Comparison of ENCODE assay signal across 10 cellular contexts in genomic region chr13:25171517-25172302, GRCh38. TPM values are rescaled to one million over a fixed set of nuclear protein-coding genes. Genes with fewer than 3 reads are reported as not detected.
A peak's percentile ranks its signal among the peaks of the same experiment; 100 is the strongest.
DNase-seq lines count a peak whose midpoint lies in the region; ATAC-seq, FAIRE-seq and TF ChIP-seq lines count a peak whose summit lies in the region.
"Had no signal": no experiment of that assay in that cellular context is flagged by ENCODE, and none has a peak within 500 bp of the region (broad histone marks: within the 10 kb centered on the region; RNA-seq: fewer than 3 reads in every experiment).

Gene AMER2 (minus strand): TSS chr13:25172288. CDS start chr13:25171619, 669 bp downstream.

- H3K4me1 ChIP-seq in GM12878 (ENCODE audit: control insufficient read depth, insufficient read depth, low read length), result no peaks in the 10 kb centered on the region
- H3K4me1 ChIP-seq in stomach smooth muscle (ENCODE audit: control insufficient read depth, insufficient read depth, low read length), result peaks cover 9% of the 10 kb centered on the region
- no peaks in the 10 kb centered on the region for H3K4me1 ChIP-seq in Karpas-422 (ENCODE audit: low read length)

- no peak for TF ChIP-seq CTCF in GM12878 (IDR thresholded peaks at IDR 0.05 in 2 of 3, conservative IDR thresholded peaks at IDR 0.05 in 1 of 3; ENCODE audit: control insufficient read depth in 2 of 3, extremely low read depth in 1 of 3, insufficient read depth in 1 of 3, low read depth in 3 of 3, low read length in 3 of 3)

- H3K27me3 ChIP-seq in GM12878 (replicated peaks in 1 of 2; ENCODE audit: control insufficient read depth in 2 of 2, insufficient read depth in 2 of 2, low read length in 1 of 2), result peaks cover 6 to 8% of the 10 kb centered on the region in 2 experiments
- peaks cover 24 to 51% of the 10 kb centered on the region in 2 donors for H3K27me3 ChIP-seq in stomach smooth muscle (ENCODE audit: control insufficient read depth in 1 of 2, insufficient read depth in 2 of 2, low read length in 2 of 2)
- no peaks in the 10 kb centered on the region for H3K27me3 ChIP-seq in Karpas-422 (ENCODE audit: low read length)

- H3K4me3 ChIP-seq in GM12878 (peak within 1 kb of the TSS; percentile 50), stomach smooth muscle (ENCODE audit: low read length in 2 of 2) (peak within 1 kb of the TSS; percentile 33 to 64), Karpas-422 (ENCODE audit: low read length) (no peak within 1 kb of the TSS)

- no peak for TF ChIP-seq RAD21 in GM12878 (IDR thresholded peaks at IDR 0.05; ENCODE audit: insufficient read depth, low read depth, low read length)

- in situ Hi-C loops in GM12878 (cut with MboI), result no loop called here

- no peak within 1 kb of the TSS for H2AFZ ChIP-seq in GM12878 (ENCODE audit: control insufficient read depth, low read depth, low read length)
- H2AFZ ChIP-seq in Karpas-422 (ENCODE audit: low read length), result no peak within 1 kb of the TSS

- TF ChIP-seq EP300 in GM12878 (IDR thresholded peaks at IDR 0.05; ENCODE audit: borderline replicate concordance in 1 of 2, control insufficient read depth in 1 of 2, low read depth in 2 of 2, low read length in 2 of 2), result no peak

- SMC1A ChIA-PET in GM12878 (lab: Charles Lee; ENCODE audit: uncharacterized antibody, unreplicated experiment), result no interaction called here

- RAD21 ChIA-PET in GM12878 (lab: Charles Lee; ENCODE audit: unreplicated experiment), result interaction anchor here (0.7 kb wide), 1 partner anchor 9 kb away, joined by 3 read pairs; no protein-coding TSS in a partner anchor

- DNase-seq in Daoy (ENCODE audit: low read depth), result peak; percentile 35
- DNase-seq in NCI-H1092 (lab: John Stamatoyannopoulos, UW), result peak; percentile 67
- DNase-seq in GM12878 (ENCODE audit: low read depth, low spot score), result no peak
- peak; percentile 71 for DNase-seq in islet precursor cell
- DNase-seq in Karpas-422, result no peak
- DNase-seq in SW 1271 (lab: John Stamatoyannopoulos, UW), result no peak
- DNase-seq in HuH-7 (ENCODE audit: low spot score), result no peak

- no peaks in the 10 kb centered on the region for H3K9me2 ChIP-seq in Karpas-422 (replicated peaks; ENCODE audit: insufficient read depth, low read length)

- POLR2A ChIA-PET in GM12878 (lab: Charles Lee), result no interaction called here

- FAIRE-seq in GM12878 (lab: Jason Lieb, UNC), result no peak

- ATAC-seq in GM12878, result 0 out of 3 replicates have a peak, but pooled peaks have one; percentile 29

- CTCF ChIA-PET in GM12878 (lab: Yijun Ruan, JAX), result interaction anchor here (1.1 kb wide), 1 partner anchor 58 kb away, joined by 4 read pairs; no protein-coding TSS in a partner anchor

- H3K27ac ChIP-seq in GM12878 (ENCODE audit: control insufficient read depth, insufficient read depth), result no peak within 1 kb of the TSS
- no peak within 1 kb of the TSS for H3K27ac ChIP-seq in stomach smooth muscle (ENCODE audit: low read length)
- no peak within 1 kb of the TSS for H3K27ac ChIP-seq in Karpas-422 (ENCODE audit: low read length)
- H3K27ac ChIP-seq: KMS-11 had no signal

- H3K79me2 ChIP-seq in GM12878 (ENCODE audit: control insufficient read depth, insufficient read depth, low read length) (no peaks in the 10 kb centered on the region), Karpas-422 (ENCODE audit: low read length) (no peaks in the 10 kb centered on the region)

- TF ChIP-seq POLR2A in GM12878 (IDR thresholded peaks at IDR 0.05; ENCODE audit: low read depth, low read length), result no peak

- H3K36me3 ChIP-seq in GM12878 (ENCODE audit: control insufficient read depth in 2 of 2, insufficient read depth in 2 of 2, low read length in 1 of 2) (no peaks in the 10 kb centered on the region), stomach smooth muscle (ENCODE audit: control insufficient read depth in 2 of 2, insufficient read depth in 2 of 2, low read length in 2 of 2) (no peaks in the 10 kb centered on the region), Karpas-422 (ENCODE audit: insufficient read depth, low read length) (no peaks in the 10 kb centered on the region)

- WGBS in GM12878 (ENCODE audit: insufficient coverage, insufficient replicate concordance, low lambda C conversion rate, missing lambda C conversion rate), result 8% methylated on average over 46 of the region's 50 CpGs

- H3K9ac ChIP-seq in GM12878 (ENCODE audit: control insufficient read depth, insufficient read depth, low read length) (no peak within 1 kb of the TSS), stomach smooth muscle (ENCODE audit: low read length in 2 of 2) (no peak within 1 kb of the TSS), Karpas-422 (ENCODE audit: low read length) (no peak within 1 kb of the TSS)
- H3K9ac ChIP-seq: KMS-11 had no signal

- H3K9me3 ChIP-seq in GM12878 (replicated peaks; ENCODE audit: control insufficient read depth, insufficient read depth, low read length) (peaks cover 5% of the 10 kb centered on the region), stomach smooth muscle (ENCODE audit: control insufficient read depth in 2 of 2, low read length in 2 of 2) (no peaks in the 10 kb centered on the region), Karpas-422 (ENCODE audit: low read length) (no peaks in the 10 kb centered on the region)

- intact Hi-C loops in GM12878 (cut with micrococcal nuclease; ENCODE audit: unreplicated experiment), result no loop called here

- peak within 1 kb of the TSS; percentile 66 for H3K4me2 ChIP-seq in GM12878 (ENCODE audit: control insufficient read depth, insufficient read depth)
- no peak within 1 kb of the TSS for H3K4me2 ChIP-seq in Karpas-422 (ENCODE audit: low read depth, low read length, poor library complexity, severe bottlenecking)
- H3K4me2 ChIP-seq: KMS-11 had no signal

- H4K20me1 ChIP-seq in GM12878 (ENCODE audit: control insufficient read depth, insufficient read depth) (no peaks in the 10 kb centered on the region), Karpas-422 (ENCODE audit: insufficient read depth, low read depth, low read length) (no peaks in the 10 kb centered on the region)

- no TSS peak for BruUV-seq in GM12878 (replicated peaks; lab: Mats Ljungman, UMichigan)

TF ChIP-seq in GM12878, 131 proteins besides CTCF, POLR2A, EP300 and RAD21:
- TF ChIP-seq ASH2L (IDR thresholded peaks at IDR 0.05; ENCODE audit: borderline replicate concordance, low read depth) (no peak), GATAD2B (conservative IDR thresholded peaks at IDR 0.05; ENCODE audit: low read depth) (no peak), ZBTB33 (IDR thresholded peaks at IDR 0.05) (no peak), SUZ12 (IDR thresholded peaks at IDR 0.05; ENCODE audit: unreplicated experiment) (peak; percentile 82), FOS (IDR thresholded peaks at IDR 0.05; ENCODE audit: borderline replicate concordance, extremely low read depth, insufficient read length) (no peak), EZH2 (IDR thresholded peaks at IDR 0.05; ENCODE audit: borderline replicate concordance, control insufficient read depth, low read depth, low read length) (peak; percentile 67; the same call in 1 of the 2 replicates)

RNA-seq across cellular contexts. Expression of gene AMER2, which starts in this region (rescaled TPM):
- 0.40 TPM in 1 of 2 replicates, not detected in the other for total RNA-seq in Daoy (2014; rRNA removed; shearing (Covaris generic))
- total RNA-seq in GM12878 (2013; cell fraction: nucleolus; rRNA removed), result 0.04 and 0.20 TPM in 2 replicates
- total RNA-seq in GM12878 (2014; rRNA removed) (0.34 and 0.38 TPM in 2 replicates), GM12878 (2014; rRNA removed; fragmentation: Illumina TruSeq; extraction: Trizol) (0.23 and 0.27 TPM in 2 replicates), GM12878 (2021) (0.33 and 0.35 TPM in 2 replicates)
- not detected for polyA plus RNA-seq in GM12878 (2011; ENCODE audit: low read depth)
- polyA plus RNA-seq in GM12878 (2011; rRNA removed) (0.01 TPM in 2 replicates), GM12878 (2014; fragmentation: Illumina TruSeq; extraction: Trizol) (0.17 and 0.24 TPM in 2 replicates), GM12878 (2014; fragmentation: Nextera tagmentation; extraction: Ambion mirVana) (under 1 TPM; 0.07 to 0.13 TPM), GM12878 (2014; rRNA removed) (0.20 and 0.32 TPM in 2 replicates), GM12878 (2016; fragmentation: Nextera tagmentation; extraction: Ambion mirVana) (under 1 TPM; 0.12 to 0.19 TPM)
- 0.02 TPM in 1 of 2 replicates, not detected in the other for polyA plus RNA-seq in GM12878 (2011; cell fraction: cytosol; rRNA removed)
- polyA plus RNA-seq in GM12878 (2011; cell fraction: nucleus; rRNA removed), result 0.03 TPM in 2 replicates
- 0.03 TPM in 1 of 2 replicates, not detected in the other for polyA plus RNA-seq in GM12878 (2012)
- 0.05 TPM in 1 of 2 replicates, not detected in the other for polyA minus RNA-seq in GM12878 (2011; rRNA and poly(A)+ RNA removed)
- polyA minus RNA-seq in GM12878 (2011; cell fraction: cytosol; rRNA and poly(A)+ RNA removed), result not detected in 2 replicates
- polyA minus RNA-seq in GM12878 (2011; cell fraction: nucleus; rRNA and poly(A)+ RNA removed), result under 0.01 TPM in 1 of 2 replicates, not detected in the other
- total RNA-seq in Karpas-422 (2014; rRNA removed; shearing (Covaris generic); ENCODE audit: low replicate concordance), result not detected in 2 replicates
- total RNA-seq: myocyte had no signal

Comparison
In these comparisons a context has a peak if more than half of its experiments do, and no peak if none do; other contexts are left out.
1. Peak in DNase-seq in Daoy; RNA of the gene not detected or under 1 TPM.
2. Peak in ATAC-seq, H3K4me3 ChIP-seq and H3K4me2 ChIP-seq in GM12878; RNA of the gene not detected or under 1 TPM.
3. DNase-seq: peak in NCI-H1092 (single experiment) and islet precursor cell (single experiment); none in GM12878 (single experiment), Karpas-422 (single experiment), SW 1271 (0 of 2) and HuH-7 (single experiment).